In genomic region chr1:46041974-46042373, GRCh38 we compare ENCODE assay signal across 16 cellular contexts.
A peak's percentile ranks its signal among the peaks of the same experiment; 100 is the strongest.
DNase-seq lines count a peak whose midpoint lies in the region; ATAC-seq, FAIRE-seq and TF ChIP-seq lines count a peak whose summit lies in the region.
"Had no signal": no experiment of that assay in that cellular context is flagged by ENCODE, and none has a peak within 500 bp of the region (broad histone marks: within the 10 kb centered on the region; RNA-seq: fewer than 3 reads in every experiment).

No MANE protein-coding gene starts in this region.

- H3K4me3 ChIP-seq in NT2/D1 (ENCODE audit: insufficient read length, low read depth): no peak overlapping the region
- H3K4me3 ChIP-seq in fibroblast of lung (replicated peaks in 1 of 4; ENCODE audit: control extremely low read depth in 1 of 4, insufficient read depth in 1 of 4, low read depth in 3 of 4, low read length in 4 of 4): no peak overlapping the region
- no peak overlapping the region for H3K4me3 ChIP-seq in gastrocnemius medialis
- H3K4me3 ChIP-seq: ascending aorta, neural progenitor cell, spleen, tibial artery had no signal

- ATAC-seq in gastrocnemius medialis (peak; percentile 40 to 48), left colon (no peak), GM19397 (IDR thresholded peaks at IDR 0.05; ENCODE audit: unreplicated experiment) (no peak)
- ATAC-seq: left lobe of liver had no signal

- H3K4me1 ChIP-seq in NT2/D1 (ENCODE audit: insufficient read depth, insufficient read length) (peaks cover 7% of the 10 kb centered on the region), fibroblast of lung (ENCODE audit: control insufficient read depth, extremely low read depth, insufficient read depth, low read length) (peaks cover 2% of the 10 kb centered on the region), gastrocnemius medialis (peaks cover 40 to 59% of the 10 kb centered on the region in 2 donors)
- H3K4me1 ChIP-seq: ascending aorta, neural progenitor cell had no signal

- H3K27ac ChIP-seq in fibroblast of lung (ENCODE audit: insufficient read depth, low read length) (no peak overlapping the region), gastrocnemius medialis (peak overlapping the region; percentile 29 to 79 (median 68))
- H3K27ac ChIP-seq: ascending aorta, neural progenitor cell, tibial artery had no signal

- no peaks in the 10 kb centered on the region for H3K79me2 ChIP-seq in fibroblast of lung (ENCODE audit: control insufficient read depth, insufficient read depth, low read length)

- FAIRE-seq in GM19239 (lab: Jason Lieb, UNC): peak; percentile 44

- H3K9me3 ChIP-seq in NT2/D1 (ENCODE audit: insufficient read depth, low read length) (no peaks in the 10 kb centered on the region), fibroblast of lung (ENCODE audit: control insufficient read depth, insufficient read depth, low read depth, low read length) (no peaks in the 10 kb centered on the region), gastrocnemius medialis (no peaks in the 10 kb centered on the region)
- H3K9me3 ChIP-seq: ascending aorta, spleen, tibial artery had no signal

- DNase-seq in GM19239 (ENCODE audit: insufficient read length, low spot score): no peak
- DNase-seq in NT2/D1 (ENCODE audit: low read depth, low spot score): no peak
- DNase-seq in fibroblast of lung (ENCODE audit: low read depth in 2 of 2): peak; percentile 42 to 51
- peak in 1 of 2 donors; percentile 32 for DNase-seq in gastrocnemius medialis
- no peak for DNase-seq in GM20000 (ENCODE audit: low spot score)
- no peak for DNase-seq in left colon
- DNase-seq: activated T-cell treated with anti-CD3 and anti-CD28 coated beads, Interleukin-2, amount 50 U/mL, for 48 hours; effector CD4-positive, alpha-beta T cell; NCI-H1417 treated with DMSO at 0.1 percent for 48 hours; spleen; T-helper 1 cell; tibial artery had no signal

- H3K27me3 ChIP-seq in NT2/D1 (ENCODE audit: insufficient read depth, insufficient read length) (peaks cover 10% of the 10 kb centered on the region), fibroblast of lung (ENCODE audit: control insufficient read depth, insufficient read depth, low read length) (no peaks in the 10 kb centered on the region), gastrocnemius medialis (no peaks in the 10 kb centered on the region)
- H3K27me3 ChIP-seq: ascending aorta, neural progenitor cell, spleen, tibial artery had no signal

- H3K9ac ChIP-seq in NT2/D1 (ENCODE audit: insufficient read length, low read depth): peak overlapping the region; percentile 2
- H3K9ac ChIP-seq in fibroblast of lung (ENCODE audit: insufficient read depth, low read length): no peak overlapping the region
- H3K9ac ChIP-seq: neural progenitor cell had no signal

- in situ Hi-C loops in gastrocnemius medialis (cut with MboI; ENCODE audit: low sequenced_read_pairs in 4 of 4): no loop called here

- no peak for TF ChIP-seq CTCF in fibroblast of lung (conservative IDR thresholded peaks at IDR 0.05 in 1 of 2, IDR thresholded peaks at IDR 0.05 in 1 of 2; ENCODE audit: low read depth in 1 of 2, low read length in 2 of 2)
- no peak for TF ChIP-seq CTCF in gastrocnemius medialis (IDR thresholded peaks at IDR 0.05 in 4 of 5, conservative IDR thresholded peaks at IDR 0.05 in 1 of 5)
- no peak for TF ChIP-seq CTCF in GM20000 (IDR thresholded peaks at IDR 0.05; ENCODE audit: extremely low read depth, missing control alignments)

- H4K20me1 ChIP-seq in fibroblast of lung (ENCODE audit: control insufficient read depth, extremely low read depth, insufficient read depth, low read length): no peaks in the 10 kb centered on the region

- intact Hi-C loops in gastrocnemius medialis (cut with DNase I; ENCODE audit: low total_unique reads): no loop called here
- intact Hi-C loops in left colon (cut with DNase I, micrococcal nuclease): no loop called here

- TF ChIP-seq POLR2A in gastrocnemius medialis (IDR thresholded peaks at IDR 0.05): no peak

- no peak overlapping the region for H2AFZ ChIP-seq in fibroblast of lung (ENCODE audit: low read length)
- H2AFZ ChIP-seq: neural progenitor cell had no signal

- H3K4me2 ChIP-seq in fibroblast of lung (ENCODE audit: extremely low read depth, insufficient read depth, low read length): no peak overlapping the region
- H3K4me2 ChIP-seq: neural progenitor cell had no signal

- H3K36me3 ChIP-seq in NT2/D1 (ENCODE audit: insufficient read depth, insufficient read length, low read length) (peaks cover 12% of the 10 kb centered on the region), fibroblast of lung (ENCODE audit: control insufficient read depth, insufficient read depth, low read length) (no peaks in the 10 kb centered on the region), gastrocnemius medialis (no peaks in the 10 kb centered on the region)

Comparison
In these comparisons a context has a peak if more than half of its experiments do, and no peak if none do; other contexts are left out.
1. DNase-seq: peak in fibroblast of lung (2 of 2); none in GM19239 (single experiment), NT2/D1 (single experiment), GM20000 (single experiment) and left colon (0 of 2).
2. ATAC-seq: peak in gastrocnemius medialis (2 of 2); none in left colon (single experiment) and GM19397 (single experiment).